20 cellular contexts compared by ENCODE assay signal in the genomic region with DNA sequence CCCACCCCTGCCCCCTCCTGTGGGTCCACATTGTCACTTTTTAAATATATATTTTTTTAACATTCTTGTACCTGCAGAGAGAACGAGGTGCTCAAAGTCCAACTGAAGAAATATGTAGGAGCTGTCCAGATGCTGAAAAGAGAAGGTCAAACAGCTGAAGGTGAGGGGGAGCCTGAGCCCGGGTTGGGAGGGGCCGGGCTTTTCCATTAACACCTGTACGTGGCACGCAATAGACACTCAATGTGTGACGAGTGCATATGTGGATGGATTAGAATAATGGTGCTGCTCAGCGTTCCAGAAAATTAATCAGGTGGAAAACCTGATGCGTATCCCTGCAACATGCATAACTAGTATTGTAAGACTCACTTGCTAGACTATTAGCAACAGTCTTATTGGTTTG.
DNase-seq lines count a peak whose midpoint lies in the region; ATAC-seq, FAIRE-seq and TF ChIP-seq lines count a peak whose summit lies in the region.
"Had no signal": no experiment of that assay in that cellular context is flagged by ENCODE, and none has a peak within 500 bp of the region (broad histone marks: within the 10 kb centered on the region; RNA-seq: fewer than 3 reads in every experiment).

No MANE protein-coding gene starts in this region.

- TF ChIP-seq CTCF in GM23338 (conservative IDR thresholded peaks at IDR 0.05; ENCODE audit: low read depth in 2 of 2): no peak

- peaks cover 6% of the 10 kb centered on the region for H3K27me3 Mint-ChIP-seq in GM23338 (ENCODE audit: insufficient read depth, low read depth, poor library complexity)
- H3K27me3 Mint-ChIP-seq: CD8-positive, alpha-beta memory T cell had no signal

- H3K36me3 ChIP-seq in GM23338 (ENCODE audit: insufficient read depth) (no peaks in the 10 kb centered on the region), small intestine (ENCODE audit: control insufficient read depth in 2 of 2, insufficient read depth in 2 of 2, low read length in 2 of 2) (no peaks in the 10 kb centered on the region)

- H3K27ac Mint-ChIP-seq in GM23338: no peak overlapping the region
- H3K27ac Mint-ChIP-seq: CD8-positive, alpha-beta memory T cell; H9 had no signal

- H4K20me1 ChIP-seq in GM23338 (replicated peaks; ENCODE audit: insufficient read depth): no peaks in the 10 kb centered on the region

- no peaks in the 10 kb centered on the region for H3K9me3 ChIP-seq in small intestine (ENCODE audit: control insufficient read depth, low read depth)
- H3K9me3 ChIP-seq: BLaER1 treated with 17β-estradiol and CSF1 and Interleukin-3, amounts not matched to agents 10 nM and 100 nM had no signal

- no peak overlapping the region for H3K4me3 ChIP-seq in GM23338
- no peak overlapping the region for H3K4me3 ChIP-seq in small intestine (ENCODE audit: low read depth in 1 of 2, low read length in 2 of 2)
- H3K4me3 ChIP-seq: BLaER1 treated with 17β-estradiol and CSF1 and Interleukin-3, amounts not matched to agents 10 nM and 100 nM had no signal

- no peaks in the 10 kb centered on the region for H3F3A ChIP-seq in GM23338 (replicated peaks; ENCODE audit: low read depth)

- H3K4me1 ChIP-seq in GM23338 (ENCODE audit: insufficient read depth) (no peaks in the 10 kb centered on the region), small intestine (ENCODE audit: control insufficient read depth in 2 of 2, insufficient read depth in 1 of 2, low read depth in 1 of 2, low read length in 1 of 2) (no peaks in the 10 kb centered on the region)

- H3K4me3 Mint-ChIP-seq in GM23338: no peak overlapping the region
- H3K4me3 Mint-ChIP-seq: CD8-positive, alpha-beta memory T cell; H9 had no signal

- no peaks in the 10 kb centered on the region for H3K36me3 Mint-ChIP-seq in GM23338 (ENCODE audit: low read depth)

- H3K79me2 ChIP-seq in GM23338 (replicated peaks; ENCODE audit: insufficient read depth): no peaks in the 10 kb centered on the region

- DNase-seq in GM23338 (ENCODE audit: low spot score) (peak; percentile 40), kidney tubule cell (ENCODE audit: low spot score) (peak; percentile 89), small intestine (peak; percentile 36), NCI-H187 (lab: John Stamatoyannopoulos, UW) (no peak)
- DNase-seq: CD8-positive, alpha-beta memory T cell; DMS53; EL; H9; KBM-7; NCI-H1105 treated with DMSO at 0.1 percent for 48 hours; NCI-H1694 treated with DMSO at 0.1 percent for 48 hours; NCI-H2107; NCI-H2227 treated with DMSO at 0.1 percent for 48 hours; NCI-H510A treated with DMSO at 0.1 percent for 48 hours; SIG-M5 had no signal

- 51 to 74% (median 70%) methylated on average over 8 of the region's 8 CpGs for WGBS in small intestine, 3 donors

- no peaks in the 10 kb centered on the region for H3K27me3 ChIP-seq in GM23338 (ENCODE audit: insufficient read depth)
- H3K27me3 ChIP-seq in small intestine (ENCODE audit: control insufficient read depth in 2 of 2, insufficient read depth in 2 of 2, low read length in 2 of 2): no peaks in the 10 kb centered on the region
- H3K27me3 ChIP-seq: BLaER1 treated with 17β-estradiol and CSF1 and Interleukin-3, amounts not matched to agents 10 nM and 100 nM had no signal

- H3K27ac ChIP-seq in GM23338 (ENCODE audit: low read depth) (no peak overlapping the region), small intestine (ENCODE audit: low read depth in 1 of 2, low read length in 1 of 2) (no peak overlapping the region)
- H3K27ac ChIP-seq: BLaER1 treated with 17β-estradiol and CSF1 and Interleukin-3, amounts not matched to agents 10 nM and 100 nM; RWPE1 had no signal

- H3K4me1 Mint-ChIP-seq in GM23338: no peaks in the 10 kb centered on the region
- H3K4me1 Mint-ChIP-seq: H9 had no signal

- H3K4me2 ChIP-seq in GM23338: no peak overlapping the region
- H3K4me2 ChIP-seq: BLaER1 treated with 17β-estradiol and CSF1 and Interleukin-3, amounts not matched to agents 10 nM and 100 nM had no signal

- ATAC-seq in GM23338: peak; percentile 28; the same call in 1 of the 3 replicates
- ATAC-seq in HG03280 (IDR thresholded peaks at IDR 0.05; ENCODE audit: unreplicated experiment): no peak
- no peak for ATAC-seq in GM21367 (IDR thresholded peaks at IDR 0.05; ENCODE audit: unreplicated experiment)

- H3K9me2 ChIP-seq in GM23338 (ENCODE audit: insufficient read depth): no peaks in the 10 kb centered on the region

- no peaks in the 10 kb centered on the region for H3K9me3 Mint-ChIP-seq in GM23338
- H3K9me3 Mint-ChIP-seq: CD8-positive, alpha-beta memory T cell; H9 had no signal

- FAIRE-seq in small intestine (lab: Jason Lieb, UNC): no peak

- no peak overlapping the region for H2AFZ ChIP-seq in GM23338

TF ChIP-seq in PFSK-1, 5 proteins besides CTCF, POLR2A, EP300 and RAD21:
- TF ChIP-seq TAF1 (IDR thresholded peaks at IDR 0.05; ENCODE audit: borderline replicate concordance, insufficient read depth, low read length): no peak
- TF ChIP-seq, protein P1, sequence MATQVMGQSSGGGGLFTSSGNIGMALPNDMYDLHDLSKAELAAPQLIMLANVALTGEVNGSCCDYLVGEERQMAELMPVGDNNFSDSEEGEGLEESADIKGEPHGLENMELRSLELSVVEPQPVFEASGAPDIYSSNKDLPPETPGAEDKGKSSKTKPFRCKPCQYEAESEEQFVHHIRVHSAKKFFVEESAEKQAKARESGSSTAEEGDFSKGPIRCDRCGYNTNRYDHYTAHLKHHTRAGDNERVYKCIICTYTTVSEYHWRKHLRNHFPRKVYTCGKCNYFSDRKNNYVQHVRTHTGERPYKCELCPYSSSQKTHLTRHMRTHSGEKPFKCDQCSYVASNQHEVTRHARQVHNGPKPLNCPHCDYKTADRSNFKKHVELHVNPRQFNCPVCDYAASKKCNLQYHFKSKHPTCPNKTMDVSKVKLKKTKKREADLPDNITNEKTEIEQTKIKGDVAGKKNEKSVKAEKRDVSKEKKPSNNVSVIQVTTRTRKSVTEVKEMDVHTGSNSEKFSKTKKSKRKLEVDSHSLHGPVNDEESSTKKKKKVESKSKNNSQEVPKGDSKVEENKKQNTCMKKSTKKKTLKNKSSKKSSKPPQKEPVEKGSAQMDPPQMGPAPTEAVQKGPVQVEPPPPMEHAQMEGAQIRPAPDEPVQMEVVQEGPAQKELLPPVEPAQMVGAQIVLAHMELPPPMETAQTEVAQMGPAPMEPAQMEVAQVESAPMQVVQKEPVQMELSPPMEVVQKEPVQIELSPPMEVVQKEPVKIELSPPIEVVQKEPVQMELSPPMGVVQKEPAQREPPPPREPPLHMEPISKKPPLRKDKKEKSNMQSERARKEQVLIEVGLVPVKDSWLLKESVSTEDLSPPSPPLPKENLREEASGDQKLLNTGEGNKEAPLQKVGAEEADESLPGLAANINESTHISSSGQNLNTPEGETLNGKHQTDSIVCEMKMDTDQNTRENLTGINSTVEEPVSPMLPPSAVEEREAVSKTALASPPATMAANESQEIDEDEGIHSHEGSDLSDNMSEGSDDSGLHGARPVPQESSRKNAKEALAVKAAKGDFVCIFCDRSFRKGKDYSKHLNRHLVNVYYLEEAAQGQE (IDR thresholded peaks at IDR 0.05; ENCODE audit: insufficient read depth in 1 of 2, low read depth in 2 of 2, low read length in 2 of 2): peak; percentile 50 to 90; a peak in 3 of 4 replicates

Comparison
In these comparisons a context has a peak if more than half of its experiments do, and no peak if none do; other contexts are left out.
1. DNase-seq: peak in GM23338 (single experiment), kidney tubule cell (single experiment) and small intestine (single experiment); none in NCI-H187 (0 of 2).